ENCODE assay signal across 20 cellular contexts in genomic region chr5:94288937-94289336, GRCh38.
DNase-seq lines count a peak whose midpoint lies in the region; ATAC-seq, FAIRE-seq and TF ChIP-seq lines count a peak whose summit lies in the region.
"Had no signal": no experiment of that assay in that cellular context is flagged by ENCODE, and none has a peak within 500 bp of the region (broad histone marks: within the 10 kb centered on the region; RNA-seq: fewer than 3 reads in every experiment).

No MANE protein-coding gene starts in this region.

- peak overlapping the region; percentile 41; the same call in 1 of the 2 replicates for H3K9ac ChIP-seq in GM23248
- peak overlapping the region; percentile 75 for H3K9ac ChIP-seq in adipocyte (ENCODE audit: low read length)

- WGBS in GM23248 (ENCODE audit: low coverage in 1 of 2, low lambda C conversion rate in 2 of 2, missing lambda C conversion rate in 2 of 2), 2 experiments = 18 to 19% methylated on average over 4 of the region's 4 CpGs

- DNase-seq in GM23248 = peak; percentile 68
- DNase-seq in adipocyte (ENCODE audit: low read depth) = peak; percentile 63
- peak; percentile 27 for DNase-seq in fibroblast of pulmonary artery (ENCODE audit: low read depth)
- DNase-seq in D721Med (ENCODE audit: insufficient read length, low spot score) = no peak
- DNase-seq in left colon = no peak
- no peak for DNase-seq in NCI-H2227 (lab: John Stamatoyannopoulos, UW; ENCODE audit: unreplicated experiment)
- no peak for DNase-seq in medulla oblongata (ENCODE audit: extremely low spot score)
- DNase-seq: activated CD4-positive, CD25-positive, alpha-beta regulatory T cell; activated T-cell treated with anti-CD3 and anti-CD28 coated beads, Interleukin-2, amount 50 U/mL, for 48 hours; erythroblast; Kasumi-1; NCI-H1417; NCI-H774; nephron progenitor cell; SJCRH30 had no signal

- H4K20me1 ChIP-seq in GM23248 (ENCODE audit: insufficient read depth) = no peaks in the 10 kb centered on the region

- H3K4me1 ChIP-seq in GM23248 (ENCODE audit: insufficient read depth) (peaks cover 12% of the 10 kb centered on the region), adipocyte (ENCODE audit: control insufficient read depth, insufficient read depth, low read length) (peaks cover 12% of the 10 kb centered on the region)
- H3K4me1 ChIP-seq: SJCRH30, suprapubic skin had no signal

- H2AFZ ChIP-seq in GM23248 = peak overlapping the region; percentile 80

- ATAC-seq in left colon = no peak
- ATAC-seq: HCT116 had no signal

- peak overlapping the region; percentile 21 for H3K27ac ChIP-seq in GM23248
- H3K27ac ChIP-seq: cardiac muscle cell, SJCRH30, suprapubic skin had no signal

- no peaks in the 10 kb centered on the region for H3K79me2 ChIP-seq in GM23248 (ENCODE audit: insufficient read depth)

- H3K9me2 ChIP-seq in GM23248 (ENCODE audit: insufficient read depth) = no peaks in the 10 kb centered on the region

- H3K9me3 ChIP-seq in GM23248 (ENCODE audit: low read depth) (peaks cover under 1% of the 10 kb centered on the region), adipocyte (ENCODE audit: control insufficient read depth, low read length) (peaks cover 1% of the 10 kb centered on the region)
- H3K9me3 ChIP-seq: SJCRH30 had no signal

- 0 out of 2 replicates have a peak, but pooled peaks cover 5% of the 10 kb centered on the region for H3F3A ChIP-seq in GM23248 (ENCODE audit: insufficient read depth)

- H3K4me3 ChIP-seq in GM23248 (peak overlapping the region; percentile 18; the same call in 1 of the 2 replicates), adipocyte (ENCODE audit: low read length) (peak overlapping the region; percentile 50), fibroblast of pulmonary artery (replicated peaks; ENCODE audit: low read depth, low read length) (no peak overlapping the region)
- H3K4me3 ChIP-seq: cardiac muscle cell, SJCRH30, suprapubic skin had no signal

- no peaks in the 10 kb centered on the region for H3K27me3 ChIP-seq in GM23248 (replicated peaks; ENCODE audit: insufficient read depth)
- no peaks in the 10 kb centered on the region for H3K27me3 ChIP-seq in adipocyte (replicated peaks; ENCODE audit: control insufficient read depth, insufficient read depth, low read length)
- H3K27me3 ChIP-seq: SJCRH30, suprapubic skin had no signal

- in situ Hi-C loops in GM23248 (cut with MboI) = no loop called here

- H3K4me2 ChIP-seq in GM23248 (ENCODE audit: unreplicated experiment) = peak overlapping the region; percentile 17

- no peaks in the 10 kb centered on the region for H3K36me3 ChIP-seq in GM23248 (ENCODE audit: low read depth)
- no peaks in the 10 kb centered on the region for H3K36me3 ChIP-seq in adipocyte (ENCODE audit: control insufficient read depth, insufficient read depth, low read length, severe bottlenecking)
- H3K36me3 ChIP-seq: cardiac muscle cell, SJCRH30, suprapubic skin had no signal

- FAIRE-seq in D721Med (lab: Jason Lieb, UNC) = no peak
- FAIRE-seq: GM18507, keratinocyte had no signal

- intact Hi-C loops in left colon (cut with DNase I, micrococcal nuclease) = no loop called here

- TF ChIP-seq CTCF in fibroblast of pulmonary artery (IDR thresholded peaks at IDR 0.05; ENCODE audit: low read length, missing control alignments) (no peak), D721Med (IDR thresholded peaks at IDR 0.05; ENCODE audit: insufficient read depth, missing control alignments) (no peak)

Comparison
In these comparisons a context has a peak if more than half of its experiments do, and no peak if none do; other contexts are left out.
1. DNase-seq: peak in GM23248 (single experiment), adipocyte (single experiment) and fibroblast of pulmonary artery (single experiment); none in D721Med (single experiment), left colon (0 of 2), NCI-H2227 (single experiment) and medulla oblongata (single experiment).